ENCODE assay signal across 8 cellular contexts in the genomic region with DNA sequence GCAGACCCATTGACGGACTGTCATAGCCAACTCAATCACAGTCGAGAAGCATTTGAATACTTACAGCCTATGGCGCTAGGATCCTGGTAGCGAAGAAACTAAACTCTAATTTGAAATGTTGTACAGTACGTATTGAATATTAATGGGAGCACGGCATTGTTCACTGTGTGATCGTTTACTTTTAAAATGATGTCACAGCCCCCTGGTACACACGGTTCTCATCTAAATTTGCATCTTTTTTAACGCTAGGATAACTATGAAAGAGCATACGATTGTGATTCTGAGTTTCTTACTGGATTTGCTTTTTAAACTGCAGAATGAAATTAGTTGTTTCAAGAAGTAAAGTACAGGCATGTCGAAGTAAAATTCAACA. TPM values are rescaled to one million over a fixed set of nuclear protein-coding genes. Genes with fewer than 3 reads are reported as not detected.
DNase-seq lines count a peak whose midpoint lies in the region; ATAC-seq, FAIRE-seq and TF ChIP-seq lines count a peak whose summit lies in the region.

No MANE protein-coding gene starts in this region.

- no peaks in the 10 kb centered on the region for H4K20me1 ChIP-seq in SK-N-SH (ENCODE audit: insufficient read depth)
- no peaks in the 10 kb centered on the region for H4K20me1 ChIP-seq in KMS-11 (ENCODE audit: insufficient read depth)
- H4K20me1 ChIP-seq in H1 (replicated peaks in 1 of 2; ENCODE audit: control insufficient read depth in 1 of 2, insufficient read depth in 2 of 2, low read length in 2 of 2): no peaks in the 10 kb centered on the region

- H3K79me2 ChIP-seq in SK-N-SH (ENCODE audit: insufficient read depth) (peaks cover 37% of the 10 kb centered on the region), KMS-11 (ENCODE audit: insufficient read depth, low read depth) (no peaks in the 10 kb centered on the region; the same call in 1 of the 2 replicates), H1 (ENCODE audit: control insufficient read depth in 1 of 2, insufficient read depth in 2 of 2, low read length in 2 of 2) (peaks cover 0 to 30% of the 10 kb centered on the region in 2 experiments; a peak in 2 of 4 replicates)

- no peak for ATAC-seq in SK-N-SH treated with all-trans-retinoic acid at 6 μM for 48 hours

- H2AK5ac ChIP-seq in H1 (ENCODE audit: low read depth, low read length): no peak overlapping the region

- H3K23me2 ChIP-seq in H1 (ENCODE audit: low read depth, low read length): peaks cover 3% of the 10 kb centered on the region

- H3K56ac ChIP-seq in H1 (replicated peaks; ENCODE audit: insufficient read length, low read depth, low read length): no peak overlapping the region

- no peak overlapping the region for H2BK120ac ChIP-seq in H1 (replicated peaks; ENCODE audit: low read depth, low read length)

- intact Hi-C loops in ovary (cut with DNase I): loop anchor here in 3 of 4 donors (5.0 to 10.0 kb wide), 2 partner anchors 72 to 75 kb away; a partner anchor contains a TSS

- H3K9me3 ChIP-seq in SK-N-SH: no peaks in the 10 kb centered on the region
- no peaks in the 10 kb centered on the region for H3K9me3 ChIP-seq in H1 (ENCODE audit: insufficient read depth in 2 of 2, low read depth in 1 of 2, low read length in 1 of 2)
- no peaks in the 10 kb centered on the region for H3K9me3 ChIP-seq in ovary

- H3K4me3 ChIP-seq in SK-N-SH (ENCODE audit: low read depth in 2 of 2, low read length in 1 of 2) (peak overlapping the region; percentile 72 to 96), KMS-11 (IDR thresholded peaks at IDR 0.05; ENCODE audit: insufficient read depth, low read depth, low read length) (peak overlapping the region; percentile 16), H1 (ENCODE audit: extremely low read depth in 1 of 4, insufficient read depth in 2 of 4, low read depth in 3 of 4, low read length in 4 of 4) (peak overlapping the region; percentile 77 to 86 (median 82); a peak in 5 of 8 replicates), ovary (peak overlapping the region; percentile 83)

- WGBS in SK-N-SH (ENCODE audit: low lambda C conversion rate): 96% methylated on average over 11 of the region's 11 CpGs
- 83% methylated on average over 11 of the region's 11 CpGs; no CpG with 5 or more reads in 1 of the 2 experiments for WGBS in H1 (ENCODE audit: extremely low coverage in 1 of 2, insufficient coverage in 1 of 2, insufficient read length in 1 of 2, insufficient replicate concordance in 2 of 2, low coverage in 1 of 2, low lambda C conversion rate in 2 of 2, missing lambda C conversion rate in 1 of 2), 2 experiments
- 90 to 92% (median 91%) methylated on average over 11 of the region's 11 CpGs for WGBS in ovary, 3 donors

- H3K36me3 ChIP-seq in SK-N-SH (replicated peaks in 1 of 2; ENCODE audit: control insufficient read depth in 1 of 2, insufficient read depth in 2 of 2, low read length in 1 of 2) (no peaks in the 10 kb centered on the region), KMS-11 (ENCODE audit: insufficient read depth) (no peaks in the 10 kb centered on the region), H1 (ENCODE audit: control insufficient read depth in 2 of 4, insufficient read depth in 4 of 4, low read length in 3 of 4) (no peaks in the 10 kb centered on the region), ovary (no peaks in the 10 kb centered on the region)

- peak overlapping the region; percentile 87 for H3K18ac ChIP-seq in H1 (ENCODE audit: extremely low read depth, low read length)

- TF ChIP-seq CTCF in SK-N-SH (IDR thresholded peaks at IDR 0.05) (no peak), KMS-11 (conservative IDR thresholded peaks at IDR 0.05; ENCODE audit: low read depth, low read length) (no peak), H1 (IDR thresholded peaks at IDR 0.05; ENCODE audit: control extremely low read depth in 1 of 3, insufficient read depth in 1 of 3, low read depth in 1 of 3, low read length in 3 of 3) (no peak), ovary (IDR thresholded peaks at IDR 0.05) (no peak)

- H3K9ac ChIP-seq in SK-N-SH (peak overlapping the region; percentile 81; the same call in 1 of the 2 replicates), KMS-11 (peak overlapping the region; percentile 98), H1 (replicated peaks in 1 of 4; ENCODE audit: extremely low read depth in 1 of 4, low read depth in 3 of 4, low read length in 3 of 4) (peak overlapping the region in 1 of 4 experiments; percentile 81; a peak in 2 of 7 replicates)

- peaks cover 21% of the 10 kb centered on the region for H3F3A ChIP-seq in SK-N-SH (replicated peaks; ENCODE audit: insufficient read depth)

- H2BK5ac ChIP-seq in H1 (ENCODE audit: low read depth, low read length): 0 out of 2 replicates have a peak overlapping the region, but pooled peaks have one; percentile 85

- FAIRE-seq in H1 (lab: Jason Lieb, UNC): no peak

- no peaks in the 10 kb centered on the region for H3K79me1 ChIP-seq in H1 (ENCODE audit: low read depth, low read length)

- TF ChIP-seq EP300 in SK-N-SH (IDR thresholded peaks at IDR 0.05; ENCODE audit: borderline replicate concordance in 1 of 2, low read depth in 1 of 2, low read length in 1 of 2) (no peak), H1 (IDR thresholded peaks at IDR 0.05; ENCODE audit: borderline replicate concordance in 1 of 2, low read depth in 2 of 2, low read length in 2 of 2) (no peak), ovary (IDR thresholded peaks at IDR 0.05) (no peak)

- POLR2A ChIA-PET in SK-N-SH (lab: Yijun Ruan, JAX): no interaction called here
- POLR2A ChIA-PET in H1 (lab: Charles Lee; ENCODE audit: partially characterized antibody): interaction anchor here (1.6 kb wide), 1 partner anchor 8 kb away, joined by 3 read pairs; no protein-coding TSS in a partner anchor

- no peaks in the 10 kb centered on the region for H3K9me2 ChIP-seq in SK-N-SH

- peak overlapping the region; percentile 99; the same call in 1 of the 2 replicates for H4K8ac ChIP-seq in H1 (ENCODE audit: extremely low read depth, insufficient read depth, low read length)

- peak overlapping the region; percentile 27 for H3K4ac ChIP-seq in H1 (replicated peaks; ENCODE audit: insufficient read length, low read depth, low read length)

- H3K27ac ChIP-seq in SK-N-SH (ENCODE audit: low read depth in 2 of 2, low read length in 1 of 2) (peak overlapping the region; percentile 91 to 99; a peak in 3 of 4 replicates), KMS-11 (peak overlapping the region; percentile 95), H1 (ENCODE audit: low read depth, low read length) (no peak overlapping the region), ovary (peak overlapping the region in 1 of 2 donors; percentile 96)

- no peak for DNase-seq in SK-N-SH
- no peak for DNase-seq in H1 (ENCODE audit: low read depth in 1 of 2, low spot score in 2 of 2)
- DNase-seq in ovary: no peak
- no peak for DNase-seq in NCI-H146 treated with DMSO at 0.1 percent for 48 hours (lab: John Stamatoyannopoulos, UW; ENCODE audit: unreplicated experiment)
- DNase-seq in NCI-H2029 treated with DMSO at 0.1 percent for 48 hours (lab: John Stamatoyannopoulos, UW): no peak
- no peak for DNase-seq in DMS 273 treated with DMSO at 0.1 percent for 48 hours (lab: John Stamatoyannopoulos, UW)

- H3K4me2 ChIP-seq in SK-N-SH: peak overlapping the region; percentile 85
- peak overlapping the region; percentile 97 for H3K4me2 ChIP-seq in KMS-11
- peak overlapping the region; percentile 88 to 90 for H3K4me2 ChIP-seq in H1 (ENCODE audit: insufficient read depth in 1 of 2, low read depth in 2 of 2, low read length in 2 of 2)

- no peak overlapping the region for H3K14ac ChIP-seq in H1 (ENCODE audit: insufficient read length)

- H3K4me1 ChIP-seq in SK-N-SH (ENCODE audit: control insufficient read depth in 1 of 2, insufficient read depth in 2 of 2, low read depth in 1 of 2, low read length in 1 of 2): peaks cover 4 to 16% of the 10 kb centered on the region in 2 experiments; a peak in 2 of 4 replicates
- peaks cover 18% of the 10 kb centered on the region for H3K4me1 ChIP-seq in KMS-11 (ENCODE audit: low read depth, poor library complexity, severe bottlenecking)
- peaks cover 0 to 5% (median 3%) of the 10 kb centered on the region in 4 experiments; a peak in 3 of 7 replicates for H3K4me1 ChIP-seq in H1 (replicated peaks in 1 of 4; ENCODE audit: control insufficient read depth in 3 of 4, insufficient read depth in 4 of 4, low read length in 3 of 4)
- H3K4me1 ChIP-seq in ovary (ENCODE audit: insufficient read depth): no peaks in the 10 kb centered on the region

- peak overlapping the region; percentile 81; the same call in 1 of the 2 replicates for H2BK12ac ChIP-seq in H1 (ENCODE audit: low read depth, low read length)

- no peak overlapping the region for H3K23ac ChIP-seq in H1 (ENCODE audit: insufficient read length)

- TF ChIP-seq POLR2A in H1 (IDR thresholded peaks at IDR 0.05; ENCODE audit: control extremely low read depth in 1 of 2, low read depth in 2 of 2, low read length in 2 of 2): no peak
- no peak for TF ChIP-seq POLR2A in ovary (IDR thresholded peaks at IDR 0.05)

- no peaks in the 10 kb centered on the region for H3K27me3 ChIP-seq in SK-N-SH (ENCODE audit: insufficient read depth)
- no peaks in the 10 kb centered on the region for H3K27me3 ChIP-seq in KMS-11 (ENCODE audit: insufficient read depth, low read depth)
- H3K27me3 ChIP-seq in H1 (replicated peaks in 1 of 4; ENCODE audit: control insufficient read depth in 3 of 4, extremely low read depth in 1 of 4, insufficient read depth in 3 of 4, low read length in 3 of 4): no peaks in the 10 kb centered on the region; a peak in 1 of 7 replicates
- no peaks in the 10 kb centered on the region for H3K27me3 ChIP-seq in ovary

- peak overlapping the region; percentile 27 for H4K5ac ChIP-seq in H1 (ENCODE audit: insufficient read length, low read depth, low read length)

- H4K91ac ChIP-seq in H1 (replicated peaks; ENCODE audit: insufficient read length, low read length): peak overlapping the region; percentile 25

- CTCF ChIA-PET in SK-N-SH (lab: Yijun Ruan, JAX): no interaction called here
- CTCF ChIA-PET in H1 (lab: Charles Lee; ENCODE audit: partially characterized antibody): interaction anchor here (0.6 kb wide), 1 partner anchor 448 kb away, joined by 3 read pairs; no protein-coding TSS in a partner anchor

- TF ChIP-seq RAD21 in SK-N-SH (IDR thresholded peaks at IDR 0.05; ENCODE audit: low read length) (no peak), H1 (IDR thresholded peaks at IDR 0.05 in 1 of 2, conservative IDR thresholded peaks at IDR 0.05 in 1 of 2; ENCODE audit: low read depth in 2 of 2, low read length in 2 of 2) (no peak)

- peak overlapping the region; percentile 96 for H2AFZ ChIP-seq in SK-N-SH (ENCODE audit: low read depth)
- H2AFZ ChIP-seq in KMS-11 (ENCODE audit: low read depth): peak overlapping the region; percentile 88
- peak overlapping the region; percentile 88; the same call in 1 of the 2 replicates for H2AFZ ChIP-seq in H1 (ENCODE audit: low read length)

- H2BK15ac ChIP-seq in H1 (ENCODE audit: low read length): peak overlapping the region; percentile 95; the same call in 1 of the 2 replicates

- no peak overlapping the region for H2BK20ac ChIP-seq in H1 (ENCODE audit: low read length)

RNA-seq across cellular contexts. Expression of a gene that starts 0.9 kb away (rescaled TPM):
- 4.6 and 5.4 TPM in 2 replicates for polyA plus RNA-seq in SK-N-SH (2012; rRNA removed)
- 4.3 and 4.5 TPM in 2 replicates for polyA plus RNA-seq in SK-N-SH (2012; cell fraction: cytosol; rRNA removed)
- polyA plus RNA-seq in SK-N-SH (2012; cell fraction: nucleus; rRNA removed): 8.3 and 19.1 TPM in 2 replicates
- total RNA-seq in H1 (2021; fragmentation: NEBNext Ultra II Directional; extraction: Animal tissue kit (Norgen Biotek cat#: 25700)): 9.1 and 9.9 TPM in 2 replicates
- polyA plus RNA-seq in H1 (2011; rRNA removed): 3.2 and 4.2 TPM in 2 replicates
- polyA plus RNA-seq in H1 (2011; cell fraction: cytosol; rRNA removed): 4.9 TPM
- polyA plus RNA-seq in H1 (2011; cell fraction: nucleus; rRNA removed): 5.1 TPM
- 3.4 to 5.2 TPM (median 3.7 TPM) in 4 replicates for polyA plus RNA-seq in H1 (2012, experiment 1 of 2)
- 0.39 TPM for polyA plus RNA-seq in H1 (2012, experiment 2 of 2)
- polyA plus RNA-seq in H1 (2013, experiment 1 of 2): 8.0 TPM
- 6.3 TPM for polyA plus RNA-seq in H1 (2013, experiment 2 of 2)
- polyA minus RNA-seq in H1 (2011; rRNA and poly(A)+ RNA removed): 9.0 and 9.7 TPM in 2 replicates
- 5.2 TPM for polyA minus RNA-seq in H1 (2011; cell fraction: cytosol; rRNA and poly(A)+ RNA removed)
- polyA minus RNA-seq in H1 (2011; cell fraction: nucleus; rRNA and poly(A)+ RNA removed): 23.7 TPM
- total RNA-seq in ovary: 10 to 100 TPM; 19.5 to 27.9 (median 21.5) TPM
- polyA plus RNA-seq in ovary: 10 to 100 TPM in 1 of 2 donors, 1 to 10 TPM in 1; 7.5 to 17.3 TPM

Comparison
In these comparisons a context has a peak if more than half of its experiments do, and no peak if none do; other contexts are left out.
1. H3K4me3 ChIP-seq: peak in every context shown above with its lines; median percentile 84 in SK-N-SH; 83 in ovary; 82 in H1; 16 in KMS-11.